Comparison of ENCODE assay signal across 8 cellular contexts in the genomic region with DNA sequence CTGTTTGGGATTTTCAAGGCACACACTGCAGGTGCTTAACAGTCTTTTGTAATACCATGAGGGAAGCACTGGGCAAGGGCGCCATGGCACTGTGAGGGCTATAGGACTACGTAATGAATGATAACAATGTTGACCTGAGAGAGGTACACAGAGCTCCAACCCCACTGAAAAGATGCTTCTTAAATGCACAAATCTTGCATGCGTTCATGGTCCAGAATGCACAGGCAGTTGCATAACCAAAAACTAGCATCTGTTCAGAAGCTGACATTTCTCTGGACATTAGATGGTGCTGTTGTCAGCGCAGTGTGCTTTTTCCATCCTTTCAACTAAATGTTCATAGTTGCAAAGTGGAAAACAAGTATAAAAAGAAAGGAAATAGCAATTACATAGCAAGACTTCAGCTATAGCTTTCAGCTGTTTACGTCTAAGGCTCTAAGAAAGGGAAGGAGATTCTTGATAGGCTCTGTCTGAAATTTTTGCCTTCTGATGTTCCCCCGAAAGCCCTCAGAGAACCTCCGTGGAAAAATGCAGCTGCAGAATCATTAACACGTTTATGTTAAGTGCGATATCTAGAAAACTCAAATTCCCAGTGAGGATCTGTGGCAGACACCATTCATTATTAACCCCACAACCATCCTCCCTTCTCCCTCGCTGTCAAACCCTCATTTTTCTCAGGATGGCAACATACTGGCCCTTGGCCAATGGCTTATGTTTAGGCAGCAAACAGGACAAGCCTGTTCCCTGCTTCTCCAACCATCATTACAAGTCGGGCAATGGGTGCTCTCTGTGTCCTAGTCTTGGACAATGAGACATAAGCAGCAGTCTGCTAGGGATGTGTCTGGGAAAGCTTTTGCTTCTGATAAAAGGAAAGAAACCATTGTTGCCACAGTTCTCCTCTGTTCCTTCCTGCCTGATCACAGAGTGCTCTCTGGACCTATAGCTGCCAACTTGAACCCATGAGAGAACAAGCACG.
A peak's percentile ranks its signal among the peaks of the same experiment; 100 is the strongest.
DNase-seq lines count a peak whose midpoint lies in the region; ATAC-seq, FAIRE-seq and TF ChIP-seq lines count a peak whose summit lies in the region.

No MANE protein-coding gene starts in this region.

- TF ChIP-seq CTCF in GM12864 (IDR thresholded peaks at IDR 0.05; ENCODE audit: low read depth, low read length, missing control alignments) (peak; percentile 62), astrocyte of the spinal cord (IDR thresholded peaks at IDR 0.05; ENCODE audit: low read depth, low read length) (peak; percentile 72)

- peak; percentile 21 for FAIRE-seq in islet of Langerhans (lab: Jason Lieb, UNC)

- in situ Hi-C loops in astrocyte of the spinal cord (cut with HindIII; ENCODE audit: low sequenced_read_pairs) = no loop called here

- no peak overlapping the region for H3K4me3 ChIP-seq in GM12864 (ENCODE audit: low read depth, low read length)
- no peak overlapping the region for H3K4me3 ChIP-seq in astrocyte of the spinal cord (ENCODE audit: low read depth, low read length)

- peak; percentile 75 for DNase-seq in AG08395 (ENCODE audit: low spot score)
- no peak for DNase-seq in GM12864 (ENCODE audit: low read depth)
- DNase-seq in NCI-H82 (lab: John Stamatoyannopoulos, UW) = peak; percentile 46
- peak; percentile 71 for DNase-seq in astrocyte of the spinal cord (ENCODE audit: low read depth, low spot score)
- DNase-seq in stromal cell of bone marrow (ENCODE audit: low read depth) = peak; percentile 74

- ATAC-seq in HG03460 (IDR thresholded peaks at IDR 0.05; ENCODE audit: unreplicated experiment) = no peak
- ATAC-seq in GM19452 (IDR thresholded peaks at IDR 0.05; ENCODE audit: unreplicated experiment) = no peak
